In the genomic region with DNA sequence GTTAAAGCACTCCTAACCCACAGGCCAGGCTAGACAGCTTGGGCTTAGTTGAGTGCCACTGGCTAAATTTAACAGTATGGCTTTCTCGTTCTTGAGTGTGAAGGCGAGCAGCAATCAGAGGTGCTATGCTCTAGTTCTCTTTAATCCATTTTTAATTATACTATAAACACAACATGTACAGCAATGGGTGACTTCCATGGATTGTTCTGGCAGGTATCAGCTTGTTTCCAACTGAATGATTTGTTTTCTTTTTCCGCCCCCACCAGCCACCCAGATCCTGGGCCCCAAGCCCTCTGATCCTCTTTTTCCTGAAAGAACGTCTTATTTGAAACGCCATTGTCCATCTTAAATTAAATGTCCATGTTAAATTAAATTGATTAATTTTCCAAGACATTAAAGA, we compare ENCODE assay signal across 14 cellular contexts.
"Had no signal": no experiment of that assay in that cellular context is flagged by ENCODE, and none has a peak within 500 bp of the region (broad histone marks: within the 10 kb centered on the region; RNA-seq: fewer than 3 reads in every experiment).

No MANE protein-coding gene starts in this region.

- H3K27me3 Mint-ChIP-seq: activated B cell treated with CpG ODN at 0.5 μM for 24 hours; activated CD4-positive, alpha-beta T cell treated with anti-CD3 and anti-CD28 coated beads, Interleukin-2, amount 10 ng/mL, durations not matched to agents 24 days and 14 days; central memory CD8-positive, alpha-beta T cell; stimulated activated naive CD8-positive, alpha-beta T cell treated with anti-CD3 and anti-CD28 coated beads, Interleukin-15, Interleukin-2, amounts not matched to agents 100 ng/mL and 50 ng/mL, for 24 hours had no signal

- H3K27ac Mint-ChIP-seq: activated B cell treated with CpG ODN at 0.5 μM for 24 hours; activated CD4-positive, alpha-beta T cell treated with anti-CD3 and anti-CD28 coated beads, Interleukin-2, amount 10 ng/mL, durations not matched to agents 24 days and 14 days; nephron; stimulated activated naive CD8-positive, alpha-beta T cell treated with anti-CD3 and anti-CD28 coated beads, Interleukin-15, Interleukin-2, amounts not matched to agents 100 ng/mL and 50 ng/mL, for 24 hours had no signal

- DNase-seq: activated B cell treated with CpG ODN at 0.5 μM for 24 hours; activated CD4-positive, alpha-beta T cell treated with anti-CD3 and anti-CD28 coated beads, Interleukin-2, amount 10 ng/mL, durations not matched to agents 24 days and 14 days; activated naive CD4-positive, alpha-beta T cell treated with anti-CD3 and anti-CD28 coated beads, Interleukin-2, amount 50 U/mL, for 16 hours; activated T-cell treated with anti-CD3 and anti-CD28 coated beads, Interleukin-2, amount 50 U/mL, for 1 hour; adrenal gland; effector memory CD4-positive, alpha-beta T cell; stimulated activated CD4-positive, alpha-beta T cell treated with anti-CD3 and anti-CD28 coated beads, Interleukin-2, amount 100 ng/mL, for 48 hours; stimulated activated CD8-positive, alpha-beta memory T cell treated with anti-CD3 and anti-CD28 coated beads, Interleukin-4, amount 100 ng/mL, for 48 hours; T-helper 1 cell; uterus had no signal

- H3K9me3 ChIP-seq: adrenal gland, thoracic aorta had no signal

- H3K4me3 ChIP-seq: adrenal gland, thoracic aorta, uterus had no signal

- H3K27ac ChIP-seq: adrenal gland, thoracic aorta, uterus had no signal

- H3K4me3 Mint-ChIP-seq: activated B cell treated with CpG ODN at 0.5 μM for 24 hours; activated CD4-positive, alpha-beta T cell treated with anti-CD3 and anti-CD28 coated beads, Interleukin-2, amount 10 ng/mL, durations not matched to agents 24 days and 14 days; central memory CD8-positive, alpha-beta T cell; nephron; stimulated activated naive CD8-positive, alpha-beta T cell treated with anti-CD3 and anti-CD28 coated beads, Interleukin-15, Interleukin-2, amounts not matched to agents 100 ng/mL and 50 ng/mL, for 24 hours had no signal

- H3K36me3 ChIP-seq: adrenal gland, thoracic aorta, uterus had no signal

- H3K4me1 Mint-ChIP-seq: activated B cell treated with CpG ODN at 0.5 μM for 24 hours; activated CD4-positive, alpha-beta T cell treated with anti-CD3 and anti-CD28 coated beads, Interleukin-2, amount 10 ng/mL, durations not matched to agents 24 days and 14 days; central memory CD8-positive, alpha-beta T cell; nephron had no signal

- H3K27me3 ChIP-seq: adrenal gland, uterus had no signal

- H3K4me1 ChIP-seq: adrenal gland had no signal
